In the genomic region with DNA sequence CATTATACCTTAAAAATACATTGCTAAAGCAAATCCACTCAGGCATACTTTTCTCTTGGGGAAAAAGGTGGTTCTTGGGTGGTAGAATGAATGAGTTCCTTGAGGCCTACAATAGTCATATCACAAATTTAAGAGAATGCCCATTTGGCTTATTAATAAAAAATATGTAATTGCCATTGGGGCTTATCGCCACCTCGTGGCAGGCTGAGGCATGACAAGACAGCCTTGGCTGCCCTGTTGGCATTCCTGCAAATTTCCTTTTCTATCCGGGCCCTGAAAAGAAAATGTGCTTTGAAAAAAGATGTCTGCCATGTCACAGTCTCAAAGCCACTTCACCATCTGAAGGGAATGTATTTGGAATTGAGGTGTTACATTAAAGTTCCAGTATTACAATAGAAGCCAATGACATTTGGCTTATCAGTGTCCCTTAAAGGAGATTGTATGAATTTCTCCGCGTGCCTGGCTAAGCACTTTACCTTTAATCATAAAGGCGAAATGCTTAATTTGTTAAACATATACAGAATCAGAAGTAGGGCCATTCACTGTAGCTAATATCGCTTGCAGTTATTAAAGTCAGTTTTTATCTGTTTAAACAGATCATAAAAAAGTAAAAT, we compare ENCODE assay signal across 7 cellular contexts.
DNase-seq lines count a peak whose midpoint lies in the region; TF ChIP-seq lines count a peak whose summit lies in the region.

No MANE protein-coding gene starts in this region.

- H3K36me3 ChIP-seq in GM06990 (ENCODE audit: control insufficient read depth, insufficient read depth, low read length) = no peaks in the 10 kb centered on the region

- DNase-seq in GM06990 (ENCODE audit: extremely low read depth, insufficient read length) (no peak), LHCN-M2 (ENCODE audit: low read depth) (peak; percentile 13), foreskin melanocyte (peak; percentile 25), posterior vena cava (ENCODE audit: low spot score) (peak; percentile 75), medulla oblongata (ENCODE audit: extremely low spot score) (no peak), H4 (ENCODE audit: low spot score) (no peak)
- DNase-seq in activated CD8-positive, alpha-beta memory T cell treated with anti-CD3 and anti-CD28 coated beads, Interleukin-2, amount 50 U/mL, for 48 hours = peak; percentile 62

- no peaks in the 10 kb centered on the region for H3K27me3 ChIP-seq in GM06990 (replicated peaks; ENCODE audit: control insufficient read depth, insufficient read depth, low read length)

- no peak overlapping the region for H3K4me3 ChIP-seq in GM06990 (replicated peaks; ENCODE audit: low read depth, low read length)

- intact Hi-C loops in posterior vena cava (cut with DNase I) = no loop called here

- peak; percentile 90 for TF ChIP-seq CTCF in GM06990 (IDR thresholded peaks at IDR 0.05; ENCODE audit: insufficient read depth, low read length, poor library complexity, severe bottlenecking)

Comparison
In these comparisons a context has a peak if more than half of its experiments do, and no peak if none do; other contexts are left out.
1. DNase-seq: peak in LHCN-M2 (single experiment), activated CD8-positive, alpha-beta memory T cell treated with anti-CD3 and anti-CD28 coated beads, Interleukin-2, amount 50 U/mL, for 48 hours (single experiment), foreskin melanocyte (single experiment) and posterior vena cava (single experiment); none in GM06990 (single experiment), medulla oblongata (single experiment) and H4 (single experiment).